ENCODE assay signal across 1 cellular context in the genomic region with DNA sequence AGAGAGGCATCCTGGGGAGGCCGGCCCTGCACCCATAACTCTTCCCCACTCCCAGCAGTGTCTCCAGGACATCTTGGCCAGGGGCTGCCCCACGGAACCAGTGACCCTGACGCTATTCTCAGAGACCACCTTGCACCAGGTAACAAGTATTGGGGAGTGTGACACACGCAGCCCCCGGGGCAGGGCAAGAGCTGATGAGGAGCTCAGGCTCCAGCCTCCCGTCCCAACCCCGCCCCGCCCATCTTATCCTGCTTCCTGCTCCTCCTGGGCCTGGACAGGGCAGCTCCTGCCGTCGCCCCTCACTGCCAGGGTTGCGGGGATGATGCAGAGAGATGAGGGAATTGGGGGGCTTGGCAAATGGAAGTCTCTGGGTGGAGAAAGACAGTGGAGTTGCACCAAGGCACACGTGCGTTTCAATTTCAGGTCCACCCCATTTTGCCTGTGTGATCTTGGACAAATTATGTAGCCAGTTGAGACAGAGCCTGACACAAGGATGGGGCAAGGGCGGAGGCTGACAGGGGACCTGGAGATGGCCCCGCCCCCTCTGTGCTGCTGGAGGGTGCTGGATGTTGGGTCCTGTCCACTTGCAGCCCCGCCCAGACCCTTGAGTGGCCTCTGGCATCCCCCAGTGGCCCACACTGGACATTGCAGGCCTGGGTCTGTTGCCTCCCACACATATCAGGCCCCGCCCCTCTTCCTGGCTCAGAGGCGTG.
TF ChIP-seq lines count a peak whose summit lies in the region.

No MANE protein-coding gene starts in this region.

TF ChIP-seq in HepG2, 621 proteins besides CTCF, POLR2A, EP300 and RAD21 (continued from another document and continues in another):
- TF ChIP-seq ETS1 (CRISPR knock-in tag; IDR thresholded peaks at IDR 0.05) (no peak), YY1 (IDR thresholded peaks at IDR 0.05; ENCODE audit: insufficient read depth, insufficient replicate concordance, low read depth, low read length) (no peak), ZNF138 (CRISPR knock-in tag; IDR thresholded peaks at IDR 0.05; ENCODE audit: low read depth) (0 out of 2 replicates have a peak, but pooled peaks have one; percentile 38), MYNN (CRISPR knock-in tag; IDR thresholded peaks at IDR 0.05; ENCODE audit: low read depth) (no peak), HNRNPLL (IDR thresholded peaks at IDR 0.05; ENCODE audit: low read depth, low read length, poor library complexity, severe bottlenecking) (peak; percentile 48), GATA4 (IDR thresholded peaks at IDR 0.05; ENCODE audit: borderline replicate concordance, low read depth) (no peak), PREB (CRISPR knock-in tag; IDR thresholded peaks at IDR 0.05) (no peak), ZSCAN31 (CRISPR knock-in tag; IDR thresholded peaks at IDR 0.05; ENCODE audit: low read depth) (peak; percentile 50; the same call in 1 of the 2 replicates), NPAS2 (CRISPR knock-in tag; IDR thresholded peaks at IDR 0.05; ENCODE audit: borderline replicate concordance) (no peak), ATF6 (CRISPR knock-in tag; conservative IDR thresholded peaks at IDR 0.05) (no peak), ZBTB21 (CRISPR knock-in tag; IDR thresholded peaks at IDR 0.05) (no peak), HMGXB4 (CRISPR knock-in tag; IDR thresholded peaks at IDR 0.05; ENCODE audit: borderline replicate concordance in 1 of 2, low read depth in 1 of 2) (peak in 1 of 2 experiments; percentile 34; a peak in 1 of 4 replicates), RXRA (CRISPR knock-in tag; IDR thresholded peaks at IDR 0.05) (0 out of 2 replicates have a peak, but pooled peaks have one; percentile 32), PCBP1 (IDR thresholded peaks at IDR 0.05; ENCODE audit: borderline replicate concordance, low read depth, low read length) (0 out of 2 replicates have a peak, but pooled peaks have one; percentile 26), EHMT2 (IDR thresholded peaks at IDR 0.05; ENCODE audit: borderline replicate concordance, low read depth, low read length) (no peak), TAF1 (CRISPR knock-in tag; IDR thresholded peaks at IDR 0.05) (no peak), E2F2 (CRISPR knock-in tag; IDR thresholded peaks at IDR 0.05; ENCODE audit: borderline replicate concordance) (no peak), CEBPZ (IDR thresholded peaks at IDR 0.05; ENCODE audit: low read length) (no peak), ATF7 (IDR thresholded peaks at IDR 0.05) (no peak), ATF7 (CRISPR knock-in tag; IDR thresholded peaks at IDR 0.05) (no peak), RBAK (CRISPR knock-in tag; IDR thresholded peaks at IDR 0.05) (no peak), TSC22D2 (CRISPR knock-in tag; IDR thresholded peaks at IDR 0.05; ENCODE audit: borderline replicate concordance) (0 out of 2 replicates have a peak, but pooled peaks have one; percentile 33), ZNF891 (CRISPR knock-in tag; IDR thresholded peaks at IDR 0.05) (peak; percentile 46; the same call in 1 of the 2 replicates), ZBTB44 (CRISPR knock-in tag; IDR thresholded peaks at IDR 0.05) (no peak), FOXA1 (IDR thresholded peaks at IDR 0.05) (no peak), FOXA1 (CRISPR knock-in tag; IDR thresholded peaks at IDR 0.05) (no peak)
- TF ChIP-seq, protein P1, sequence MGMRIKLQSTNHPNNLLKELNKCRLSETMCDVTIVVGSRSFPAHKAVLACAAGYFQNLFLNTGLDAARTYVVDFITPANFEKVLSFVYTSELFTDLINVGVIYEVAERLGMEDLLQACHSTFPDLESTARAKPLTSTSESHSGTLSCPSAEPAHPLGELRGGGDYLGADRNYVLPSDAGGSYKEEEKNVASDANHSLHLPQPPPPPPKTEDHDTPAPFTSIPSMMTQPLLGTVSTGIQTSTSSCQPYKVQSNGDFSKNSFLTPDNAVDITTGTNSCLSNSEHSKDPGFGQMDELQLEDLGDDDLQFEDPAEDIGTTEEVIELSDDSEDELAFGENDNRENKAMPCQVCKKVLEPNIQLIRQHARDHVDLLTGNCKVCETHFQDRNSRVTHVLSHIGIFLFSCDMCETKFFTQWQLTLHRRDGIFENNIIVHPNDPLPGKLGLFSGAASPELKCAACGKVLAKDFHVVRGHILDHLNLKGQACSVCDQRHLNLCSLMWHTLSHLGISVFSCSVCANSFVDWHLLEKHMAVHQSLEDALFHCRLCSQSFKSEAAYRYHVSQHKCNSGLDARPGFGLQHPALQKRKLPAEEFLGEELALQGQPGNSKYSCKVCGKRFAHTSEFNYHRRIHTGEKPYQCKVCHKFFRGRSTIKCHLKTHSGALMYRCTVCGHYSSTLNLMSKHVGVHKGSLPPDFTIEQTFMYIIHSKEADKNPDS (CRISPR knock-in tag; IDR thresholded peaks at IDR 0.05): no peak
- TF ChIP-seq, protein P2, sequence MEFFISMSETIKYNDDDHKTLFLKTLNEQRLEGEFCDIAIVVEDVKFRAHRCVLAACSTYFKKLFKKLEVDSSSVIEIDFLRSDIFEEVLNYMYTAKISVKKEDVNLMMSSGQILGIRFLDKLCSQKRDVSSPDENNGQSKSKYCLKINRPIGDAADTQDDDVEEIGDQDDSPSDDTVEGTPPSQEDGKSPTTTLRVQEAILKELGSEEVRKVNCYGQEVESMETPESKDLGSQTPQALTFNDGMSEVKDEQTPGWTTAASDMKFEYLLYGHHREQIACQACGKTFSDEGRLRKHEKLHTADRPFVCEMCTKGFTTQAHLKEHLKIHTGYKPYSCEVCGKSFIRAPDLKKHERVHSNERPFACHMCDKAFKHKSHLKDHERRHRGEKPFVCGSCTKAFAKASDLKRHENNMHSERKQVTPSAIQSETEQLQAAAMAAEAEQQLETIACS (CRISPR knock-in tag; IDR thresholded peaks at IDR 0.05): no peak
- TF ChIP-seq, protein P3, sequence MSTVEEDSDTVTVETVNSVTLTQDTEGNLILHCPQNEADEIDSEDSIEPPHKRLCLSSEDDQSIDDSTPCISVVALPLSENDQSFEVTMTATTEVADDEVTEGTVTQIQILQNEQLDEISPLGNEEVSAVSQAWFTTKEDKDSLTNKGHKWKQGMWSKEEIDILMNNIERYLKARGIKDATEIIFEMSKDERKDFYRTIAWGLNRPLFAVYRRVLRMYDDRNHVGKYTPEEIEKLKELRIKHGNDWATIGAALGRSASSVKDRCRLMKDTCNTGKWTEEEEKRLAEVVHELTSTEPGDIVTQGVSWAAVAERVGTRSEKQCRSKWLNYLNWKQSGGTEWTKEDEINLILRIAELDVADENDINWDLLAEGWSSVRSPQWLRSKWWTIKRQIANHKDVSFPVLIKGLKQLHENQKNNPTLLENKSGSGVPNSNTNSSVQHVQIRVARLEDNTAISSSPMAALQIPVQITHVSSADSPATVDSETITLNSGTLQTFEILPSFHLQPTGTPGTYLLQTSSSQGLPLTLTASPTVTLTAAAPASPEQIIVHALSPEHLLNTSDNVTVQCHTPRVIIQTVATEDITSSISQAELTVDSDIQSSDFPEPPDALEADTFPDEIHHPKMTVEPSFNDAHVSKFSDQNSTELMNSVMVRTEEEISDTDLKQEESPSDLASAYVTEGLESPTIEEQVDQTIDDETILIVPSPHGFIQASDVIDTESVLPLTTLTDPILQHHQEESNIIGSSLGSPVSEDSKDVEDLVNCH (CRISPR knock-in tag; IDR thresholded peaks at IDR 0.05): no peak
- TF ChIP-seq, protein P4, sequence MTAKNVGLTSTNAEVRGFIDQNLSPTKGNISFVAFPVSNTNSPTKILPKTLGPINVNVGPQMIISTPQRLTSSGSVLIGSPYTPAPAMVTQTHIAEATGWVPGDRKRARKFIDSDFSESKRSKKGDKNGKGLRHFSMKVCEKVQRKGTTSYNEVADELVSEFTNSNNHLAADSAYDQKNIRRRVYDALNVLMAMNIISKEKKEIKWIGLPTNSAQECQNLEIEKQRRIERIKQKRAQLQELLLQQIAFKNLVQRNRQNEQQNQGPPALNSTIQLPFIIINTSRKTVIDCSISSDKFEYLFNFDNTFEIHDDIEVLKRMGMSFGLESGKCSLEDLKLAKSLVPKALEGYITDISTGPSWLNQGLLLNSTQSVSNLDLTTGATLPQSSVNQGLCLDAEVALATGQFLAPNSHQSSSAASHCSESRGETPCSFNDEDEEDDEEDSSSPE (CRISPR knock-in tag; IDR thresholded peaks at IDR 0.05): no peak
